Comparison of ENCODE assay signal across 8 cellular contexts in the genomic region with DNA sequence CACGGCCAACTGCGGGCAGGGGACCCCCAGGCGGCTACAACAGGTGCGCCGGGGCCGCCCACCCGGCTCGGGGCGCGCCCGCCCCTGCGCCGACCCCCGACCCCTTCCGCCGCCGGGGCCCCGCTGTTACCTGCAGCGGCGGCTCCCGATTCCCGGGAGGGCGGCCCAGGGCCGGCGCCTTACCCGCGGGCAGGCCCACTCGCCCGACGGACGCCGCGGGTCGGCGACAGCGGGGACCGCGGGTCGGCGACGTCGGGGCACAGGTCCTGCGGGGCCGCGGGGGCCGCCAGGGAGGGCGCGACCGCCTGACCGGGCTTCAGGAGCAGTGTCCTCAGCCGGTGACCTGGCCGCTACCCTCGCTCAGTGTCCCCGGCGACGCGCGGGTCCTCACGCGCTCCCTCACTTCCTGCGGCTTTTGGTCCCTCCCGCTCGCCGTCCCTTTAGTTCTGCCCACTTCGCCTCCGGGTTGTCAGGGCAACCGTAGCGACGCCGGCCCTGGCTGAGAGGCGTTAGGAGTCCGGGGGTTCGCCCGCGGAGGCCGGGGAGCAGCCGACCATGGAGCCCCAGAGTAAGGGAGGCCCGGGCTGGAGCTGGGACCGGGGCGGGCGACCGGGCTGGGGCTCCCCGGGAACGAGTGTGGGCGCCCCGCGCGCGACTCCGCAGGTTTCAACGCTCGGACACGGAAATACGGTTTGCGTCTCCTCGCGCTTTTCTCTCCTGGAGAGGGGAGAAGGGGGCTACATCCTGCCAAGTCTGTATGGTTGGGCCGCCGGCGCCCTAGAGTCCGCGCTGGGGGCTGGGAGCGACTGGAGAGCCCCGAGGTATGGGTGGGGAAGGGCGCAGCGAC. TPM values are rescaled to one million over a fixed set of nuclear protein-coding genes. Genes with fewer than 3 reads are reported as not detected.
A peak's percentile ranks its signal among the peaks of the same experiment; 100 is the strongest.
DNase-seq lines count a peak whose midpoint lies in the region; ATAC-seq and TF ChIP-seq lines count a peak whose summit lies in the region.
"Not testable (repeated sequence)": the region's sequence is repeated elsewhere in the genome, so short reads cannot be mapped to it uniquely, and the experiment has no call there.

A gene with protein sequence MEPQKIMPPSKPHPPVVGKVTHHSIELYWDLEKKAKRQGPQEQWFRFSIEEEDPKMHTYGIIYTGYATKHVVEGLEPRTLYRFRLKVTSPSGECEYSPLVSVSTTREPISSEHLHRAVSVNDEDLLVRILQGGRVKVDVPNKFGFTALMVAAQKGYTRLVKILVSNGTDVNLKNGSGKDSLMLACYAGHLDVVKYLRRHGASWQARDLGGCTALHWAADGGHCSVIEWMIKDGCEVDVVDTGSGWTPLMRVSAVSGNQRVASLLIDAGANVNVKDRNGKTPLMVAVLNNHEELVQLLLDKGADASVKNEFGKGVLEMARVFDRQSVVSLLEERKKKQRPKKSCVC (plus strand): TSS at position 477 of the 847 bp plus-strand sequence. CDS start 79 bp downstream, at position 556.

- DNase-seq in DMS79 (lab: John Stamatoyannopoulos, UW) (peak; percentile 4), SIG-M5 treated with dmso at 0.1 percent for 504 hours (lab: John Stamatoyannopoulos, UW; ENCODE audit: unreplicated experiment) (peak; percentile 44), fibroblast of the conjunctiva (ENCODE audit: low read depth) (peak; percentile 24)
- DNase-seq in activated effector memory CD4-positive, alpha-beta T cell treated with anti-CD3 and anti-CD28 coated beads, Interleukin-2, amount 50 U/mL, for 16 hours: peak; percentile 90
- peak; percentile 59 to 93 (median 77) for DNase-seq in naive thymus-derived CD8-positive, alpha-beta T cell
- peak; percentile 60 to 71 for DNase-seq in stimulated activated CD8-positive, alpha-beta memory T cell treated with anti-CD3 and anti-CD28 coated beads, Interleukin-7, amount 100 ng/mL, for 4 hours (ENCODE audit: low read depth in 2 of 2)

- peak within 1 kb of the TSS; percentile 83 to 97 (median 92) for H3K4me3 Mint-ChIP-seq in naive thymus-derived CD8-positive, alpha-beta T cell

- not testable (repeated sequence) for H3K27me3 Mint-ChIP-seq in naive thymus-derived CD8-positive, alpha-beta T cell

- peak within 1 kb of the TSS; percentile 80 to 95 (median 90) for H3K27ac Mint-ChIP-seq in naive thymus-derived CD8-positive, alpha-beta T cell

- H3K4me1 Mint-ChIP-seq in naive thymus-derived CD8-positive, alpha-beta T cell: peaks cover 16 to 26% (median 24%) of the 10 kb centered on the region in 4 donors

- H3K9me3 Mint-ChIP-seq in naive thymus-derived CD8-positive, alpha-beta T cell: not testable (repeated sequence)

- peak; percentile 86 for ATAC-seq in GM21786 (IDR thresholded peaks at IDR 0.05; ENCODE audit: unreplicated experiment)
- peak; percentile 79 for ATAC-seq in naive thymus-derived CD8-positive, alpha-beta T cell

- TF ChIP-seq EP300 in Ishikawa (IDR thresholded peaks at IDR 0.05; ENCODE audit: borderline replicate concordance): not testable (repeated sequence)

- not testable (repeated sequence) for TF ChIP-seq RAD21 in Ishikawa (IDR thresholded peaks at IDR 0.05; ENCODE audit: low read depth)

- POLR2A ChIA-PET in naive thymus-derived CD8-positive, alpha-beta T cell (lab: Charles Lee): not testable (repeated sequence)

- not testable (repeated sequence) for H3K36me3 Mint-ChIP-seq in naive thymus-derived CD8-positive, alpha-beta T cell

TF ChIP-seq in Ishikawa, 13 proteins besides CTCF, POLR2A, EP300 and RAD21:
- peak; percentile 33; the same call in 1 of the 2 replicates for TF ChIP-seq YY1 (IDR thresholded peaks at IDR 0.05; ENCODE audit: low read depth)
- TF ChIP-seq, protein P1, sequence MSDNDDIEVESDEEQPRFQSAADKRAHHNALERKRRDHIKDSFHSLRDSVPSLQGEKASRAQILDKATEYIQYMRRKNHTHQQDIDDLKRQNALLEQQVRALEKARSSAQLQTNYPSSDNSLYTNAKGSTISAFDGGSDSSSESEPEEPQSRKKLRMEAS (IDR thresholded peaks at IDR 0.05): peak; percentile 85
- TF ChIP-seq TAF1 (IDR thresholded peaks at IDR 0.05; ENCODE audit: low read depth): peak; percentile 38; the same call in 1 of the 2 replicates
- TF ChIP-seq EGR1 (IDR thresholded peaks at IDR 0.05): peak; percentile 42
- peak; percentile 39 for TF ChIP-seq TCF12 (IDR thresholded peaks at IDR 0.05; ENCODE audit: low read depth)
- TF ChIP-seq FOXM1 (IDR thresholded peaks at IDR 0.05; ENCODE audit: borderline replicate concordance, low read depth): peak; percentile 12; the same call in 1 of the 2 replicates

RNA-seq across cellular contexts. Expression of the gene that starts here (rescaled TPM):
- total RNA-seq in naive thymus-derived CD8-positive, alpha-beta T cell: under 1 TPM; 0.52 to 0.96 TPM
- not detected for polyA plus RNA-seq in naive thymus-derived CD8-positive, alpha-beta T cell

Comparison
In these comparisons a context has a peak if more than half of its experiments do, and no peak if none do; other contexts are left out.
1. Peak in every context shown above with its lines: DNase-seq and ATAC-seq.
2. Peak in DNase-seq and ATAC-seq in naive thymus-derived CD8-positive, alpha-beta T cell; RNA of the gene not detected or under 1 TPM.
3. DNase-seq: peak in every context shown above with its lines; median percentile 90 in activated effector memory CD4-positive, alpha-beta T cell treated with anti-CD3 and anti-CD28 coated beads, Interleukin-2, amount 50 U/mL, for 16 hours; 77 in naive thymus-derived CD8-positive, alpha-beta T cell; 66 in stimulated activated CD8-positive, alpha-beta memory T cell treated with anti-CD3 and anti-CD28 coated beads, Interleukin-7, amount 100 ng/mL, for 4 hours; 44 in SIG-M5 treated with dmso at 0.1 percent for 504 hours; 24 in fibroblast of the conjunctiva; 4 in DMS79.